ENCODE assay signal across 29 cellular contexts in the genomic region with DNA sequence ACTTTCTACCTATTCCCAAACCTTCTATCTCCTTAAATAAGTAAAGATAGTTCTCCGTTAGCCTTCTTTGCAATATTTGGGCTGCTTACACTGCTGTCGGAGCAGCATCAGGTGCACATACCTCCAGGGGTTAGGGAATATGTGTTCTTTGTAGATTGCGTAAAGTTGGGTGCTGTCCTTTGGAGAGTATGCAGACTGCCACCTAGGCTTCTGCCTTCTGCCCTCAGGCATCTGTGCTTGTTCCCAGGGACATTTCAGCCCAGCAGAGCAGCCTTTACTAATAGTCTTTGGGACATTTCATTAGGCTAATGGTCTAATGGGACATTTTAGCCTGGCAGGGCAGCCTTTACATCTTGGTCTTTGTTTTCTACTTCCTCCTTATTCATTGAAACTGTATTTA.
"Had no signal": no experiment of that assay in that cellular context is flagged by ENCODE, and none has a peak within 500 bp of the region (broad histone marks: within the 10 kb centered on the region; RNA-seq: fewer than 3 reads in every experiment).

No MANE protein-coding gene starts in this region.

- H3K79me2 ChIP-seq: parathyroid adenoma had no signal

- H3K36me3 Mint-ChIP-seq: memory B cell; mesothelial cell of epicardium; naive B cell; natural killer cell treated with Interleukin-12 subunit alpha and Interleukin-12 subunit beta and Interleukin-15 and Interleukin-18, amount 100 ng/mL, for 72 hours; type B pancreatic cell had no signal

- H3K9me3 ChIP-seq: colonic mucosa, esophagus muscularis mucosa, gastroesophageal sphincter, lower lobe of right lung, mucosa of descending colon, right lobe of liver, thyroid gland had no signal

- H3K9ac ChIP-seq: parathyroid adenoma had no signal

- H3K27ac ChIP-seq: colonic mucosa, esophagus muscularis mucosa, foreskin keratinocyte, gastroesophageal sphincter, heart right ventricle, left ventricle myocardium inferior, lower lobe of right lung, parathyroid adenoma, right lobe of liver, stomach, thyroid gland had no signal

- H3K4me1 ChIP-seq: colonic mucosa, foreskin keratinocyte, gastroesophageal sphincter, heart right ventricle, left ventricle myocardium inferior, lower lobe of right lung, parathyroid adenoma, right lobe of liver, stomach, thyroid gland had no signal

- H3K36me3 ChIP-seq: colonic mucosa, esophagus muscularis mucosa, gastroesophageal sphincter, heart right ventricle, left ventricle myocardium inferior, lower lobe of right lung, right lobe of liver, stomach, thyroid gland had no signal

- H3K4me3 ChIP-seq: colonic mucosa, esophagus muscularis mucosa, gastroesophageal sphincter, heart right ventricle, left ventricle myocardium inferior, lower lobe of right lung, mucosa of descending colon, right lobe of liver, stomach, thyroid gland had no signal

- ATAC-seq: foreskin keratinocyte; gastroesophageal sphincter; heart right ventricle; left colon; lower lobe of right lung; mucosa of descending colon; natural killer cell treated with Interleukin-12 subunit alpha and Interleukin-12 subunit beta and Interleukin-15 and Interleukin-18, amount 100 ng/mL, for 72 hours; right lobe of liver had no signal

- H3K27ac Mint-ChIP-seq: dendritic cell treated with granulocyte-macrophage colony-stimulating factor and Interleukin-4, amounts not matched to agents 40 ng/mL and 50 ng/mL, for 4 days; memory B cell; mesothelial cell of epicardium; naive B cell; natural killer cell treated with Interleukin-12 subunit alpha and Interleukin-12 subunit beta and Interleukin-15 and Interleukin-18, amount 100 ng/mL, for 72 hours; progenitor cell of endocrine pancreas; type B pancreatic cell had no signal

- H3K27me3 Mint-ChIP-seq: dendritic cell treated with granulocyte-macrophage colony-stimulating factor and Interleukin-4, amounts not matched to agents 40 ng/mL and 50 ng/mL, for 4 days; memory B cell; naive B cell; natural killer cell treated with Interleukin-12 subunit alpha and Interleukin-12 subunit beta and Interleukin-15 and Interleukin-18, amount 100 ng/mL, for 72 hours; progenitor cell of endocrine pancreas; type B pancreatic cell had no signal

- H3K4me1 Mint-ChIP-seq: memory B cell, naive B cell, neural crest cell had no signal

- DNase-seq: colonic mucosa; effector CD8-positive, alpha-beta T cell; foreskin keratinocyte; heart right ventricle; hippocampal formation; kidney glomerular epithelial cell; left colon; left ventricle myocardium inferior; lower lobe of right lung; mucosa of descending colon; naive B cell; right lobe of liver; small intestine; stimulated activated CD4-positive, alpha-beta T cell treated with anti-CD3 and anti-CD28 coated beads, Interleukin-15, amount 100 ng/mL, for 24 hours; stimulated activated CD4-positive, alpha-beta T cell treated with anti-CD3 and anti-CD28 coated beads, Interleukin-2, amount 100 ng/mL, for 48 hours; stimulated activated CD8-positive, alpha-beta memory T cell treated with anti-CD3 and anti-CD28 coated beads, Interleukin-4, amount 100 ng/mL, for 48 hours; stimulated activated naive CD4-positive, alpha-beta T cell treated with Interleukin-2 at 50 U/mL for 16 hours; stomach; thyroid gland had no signal

- H3K27me3 ChIP-seq: colonic mucosa, esophagus muscularis mucosa, foreskin keratinocyte, gastroesophageal sphincter, heart right ventricle, right lobe of liver, stomach, thyroid gland had no signal

- H3K4me3 Mint-ChIP-seq: dendritic cell treated with granulocyte-macrophage colony-stimulating factor and Interleukin-4, amounts not matched to agents 40 ng/mL and 50 ng/mL, for 4 days; memory B cell; mesothelial cell of epicardium; naive B cell; natural killer cell treated with Interleukin-12 subunit alpha and Interleukin-12 subunit beta and Interleukin-15 and Interleukin-18, amount 100 ng/mL, for 72 hours; neural crest cell; type B pancreatic cell had no signal

- H3K9me3 Mint-ChIP-seq: type B pancreatic cell had no signal
